ENCODE assay signal across 12 cellular contexts in genomic region chr15:61702224-61703120, GRCh38.
A peak's percentile ranks its signal among the peaks of the same experiment; 100 is the strongest.
DNase-seq lines count a peak whose midpoint lies in the region; FAIRE-seq and TF ChIP-seq lines count a peak whose summit lies in the region.
"Had no signal": no experiment of that assay in that cellular context is flagged by ENCODE, and none has a peak within 500 bp of the region (broad histone marks: within the 10 kb centered on the region; RNA-seq: fewer than 3 reads in every experiment).

No MANE protein-coding gene starts in this region.

- H3K27me3 Mint-ChIP-seq in mesothelial cell of epicardium (ENCODE audit: low read depth), result peaks cover 20% of the 10 kb centered on the region

- WGBS in H1 (ENCODE audit: extremely low coverage in 1 of 2, insufficient coverage in 1 of 2, insufficient read length in 1 of 2, insufficient replicate concordance in 2 of 2, low coverage in 1 of 2, low lambda C conversion rate in 2 of 2, missing lambda C conversion rate in 1 of 2), 2 experiments, result 71% methylated on average over 4 of the region's 4 CpGs; no CpG with 5 or more reads in 1 of the 2 experiments

- no peak overlapping the region for H3K56ac ChIP-seq in H1 (replicated peaks; ENCODE audit: insufficient read length, low read depth, low read length)

- no peaks in the 10 kb centered on the region; a peak in 1 of 7 replicates for H3K4me1 ChIP-seq in H1 (replicated peaks in 1 of 4; ENCODE audit: control insufficient read depth in 3 of 4, insufficient read depth in 4 of 4, low read length in 3 of 4)
- H3K4me1 ChIP-seq: tibial nerve had no signal

- H3K4me2 ChIP-seq in H1 (ENCODE audit: insufficient read depth in 1 of 2, low read depth in 2 of 2, low read length in 2 of 2), result no peak overlapping the region

- H3K9me3 ChIP-seq in H1 (ENCODE audit: insufficient read depth in 2 of 2, low read depth in 1 of 2, low read length in 1 of 2), result no peaks in the 10 kb centered on the region

- H3K27ac ChIP-seq in H1 (ENCODE audit: low read depth, low read length) (no peak overlapping the region), brain microvascular endothelial cell (no peak overlapping the region)
- H3K27ac ChIP-seq: tibial nerve had no signal

- H2BK12ac ChIP-seq in H1 (ENCODE audit: low read depth, low read length), result peak overlapping the region; percentile 55; the same call in 1 of the 2 replicates

- no peak overlapping the region for H3K27ac Mint-ChIP-seq in mesothelial cell of epicardium
- H3K27ac Mint-ChIP-seq: activated CD4-positive, alpha-beta T cell treated with anti-CD3 and anti-CD28 coated beads, Interleukin-2, amount 10 ng/mL, durations not matched to agents 24 days and 14 days had no signal

- H2BK15ac ChIP-seq in H1 (ENCODE audit: low read length), result peak overlapping the region; percentile 92

- H3K18ac ChIP-seq in H1 (ENCODE audit: extremely low read depth, low read length), result no peak overlapping the region

- H3K79me1 ChIP-seq in H1 (ENCODE audit: low read depth, low read length), result no peaks in the 10 kb centered on the region

- no peak overlapping the region for H4K8ac ChIP-seq in H1 (ENCODE audit: extremely low read depth, insufficient read depth, low read length)

- no peaks in the 10 kb centered on the region for H3K23me2 ChIP-seq in H1 (ENCODE audit: low read depth, low read length)

- no peak for TF ChIP-seq EP300 in H1 (IDR thresholded peaks at IDR 0.05; ENCODE audit: borderline replicate concordance in 1 of 2, low read depth in 2 of 2, low read length in 2 of 2)

- H3K4me3 ChIP-seq in H1 (ENCODE audit: extremely low read depth in 1 of 4, insufficient read depth in 2 of 4, low read depth in 3 of 4, low read length in 4 of 4) (no peak overlapping the region), brain microvascular endothelial cell (ENCODE audit: low read depth, low read length) (no peak overlapping the region)
- H3K4me3 ChIP-seq: tibial nerve had no signal

- TF ChIP-seq POLR2A in H1 (IDR thresholded peaks at IDR 0.05; ENCODE audit: control extremely low read depth in 1 of 2, low read depth in 2 of 2, low read length in 2 of 2), result no peak

- H3K4me1 Mint-ChIP-seq in mesothelial cell of epicardium, result no peaks in the 10 kb centered on the region
- H3K4me1 Mint-ChIP-seq: activated CD4-positive, alpha-beta T cell treated with anti-CD3 and anti-CD28 coated beads, Interleukin-2, amount 10 ng/mL, durations not matched to agents 24 days and 14 days; neural crest cell had no signal

- DNase-seq in DMS 273 (lab: John Stamatoyannopoulos, UW; ENCODE audit: unreplicated experiment), result peak; percentile 1
- DNase-seq in DMS 273 treated with DMSO at 0.1 percent for 48 hours (lab: John Stamatoyannopoulos, UW), result no peak
- DNase-seq in NCI-H2029 treated with DMSO at 0.1 percent for 48 hours (lab: John Stamatoyannopoulos, UW), result peak; percentile 21
- DNase-seq in H1 (ENCODE audit: low read depth in 1 of 2, low spot score in 2 of 2), result peak; percentile 25 to 48
- peak; percentile 10 for DNase-seq in retina
- DNase-seq in mesothelial cell of epicardium (ENCODE audit: low spot score in 2 of 2, unreplicated experiment in 2 of 2), result no peak
- no peak for DNase-seq in brain microvascular endothelial cell
- no peak for DNase-seq in NCI-H82 (lab: John Stamatoyannopoulos, UW)
- DNase-seq: activated CD4-positive, alpha-beta T cell treated with anti-CD3 and anti-CD28 coated beads, Interleukin-2, amount 10 ng/mL, durations not matched to agents 24 days and 14 days; activated T-cell treated with anti-CD3 and anti-CD28 coated beads, Interleukin-2, amount 50 U/mL, for 48 hours had no signal

- H3K27me3 ChIP-seq in H1 (replicated peaks in 1 of 4; ENCODE audit: control insufficient read depth in 3 of 4, extremely low read depth in 1 of 4, insufficient read depth in 3 of 4, low read length in 3 of 4) (no peaks in the 10 kb centered on the region), brain microvascular endothelial cell (replicated peaks) (no peaks in the 10 kb centered on the region)
- H3K27me3 ChIP-seq: tibial nerve had no signal

- H2AFZ ChIP-seq in H1 (ENCODE audit: low read length), result peak overlapping the region; percentile 66

- peak; percentile 78 to 81 for TF ChIP-seq RAD21 in H1 (IDR thresholded peaks at IDR 0.05 in 1 of 2, conservative IDR thresholded peaks at IDR 0.05 in 1 of 2; ENCODE audit: low read depth in 2 of 2, low read length in 2 of 2)

- no peaks in the 10 kb centered on the region for H3K36me3 ChIP-seq in H1 (ENCODE audit: control insufficient read depth in 2 of 4, insufficient read depth in 4 of 4, low read length in 3 of 4)
- no peaks in the 10 kb centered on the region for H3K36me3 ChIP-seq in brain microvascular endothelial cell (replicated peaks)
- H3K36me3 ChIP-seq: tibial nerve had no signal

- H3K4ac ChIP-seq in H1 (replicated peaks; ENCODE audit: insufficient read length, low read depth, low read length), result no peak overlapping the region

- H4K91ac ChIP-seq in H1 (replicated peaks; ENCODE audit: insufficient read length, low read length), result no peak overlapping the region

- CTCF ChIA-PET in H1 (lab: Charles Lee; ENCODE audit: partially characterized antibody), result interaction anchor here (1.0 to 3.7 kb wide), 6 partner anchors 12 to 132 kb away, joined by 3 to 36 read pairs (median 5); no protein-coding TSS in a partner anchor

- H4K5ac ChIP-seq in H1 (ENCODE audit: insufficient read length, low read depth, low read length), result no peak overlapping the region

- H2BK120ac ChIP-seq in H1 (replicated peaks; ENCODE audit: low read depth, low read length), result no peak overlapping the region

- no peaks in the 10 kb centered on the region for H4K20me1 ChIP-seq in H1 (replicated peaks in 1 of 2; ENCODE audit: control insufficient read depth in 1 of 2, insufficient read depth in 2 of 2, low read length in 2 of 2)

- no peak overlapping the region for H3K4me3 Mint-ChIP-seq in mesothelial cell of epicardium
- H3K4me3 Mint-ChIP-seq: activated CD4-positive, alpha-beta T cell treated with anti-CD3 and anti-CD28 coated beads, Interleukin-2, amount 10 ng/mL, durations not matched to agents 24 days and 14 days; neural crest cell had no signal

- H3K14ac ChIP-seq in H1 (ENCODE audit: insufficient read length), result no peak overlapping the region

- H3K9me3 Mint-ChIP-seq in mesothelial cell of epicardium, result peaks cover 3% of the 10 kb centered on the region
- H3K9me3 Mint-ChIP-seq: activated CD4-positive, alpha-beta T cell treated with anti-CD3 and anti-CD28 coated beads, Interleukin-2, amount 10 ng/mL, durations not matched to agents 24 days and 14 days; neural crest cell had no signal

- in situ Hi-C loops in brain microvascular endothelial cell (cut with HindIII; ENCODE audit: low pct_ligation_motif_present, low sequenced_read_pairs), result no loop called here

- H3K79me2 ChIP-seq in H1 (ENCODE audit: control insufficient read depth in 1 of 2, insufficient read depth in 2 of 2, low read length in 2 of 2), result no peaks in the 10 kb centered on the region

- TF ChIP-seq CTCF in H1 (IDR thresholded peaks at IDR 0.05; ENCODE audit: control extremely low read depth in 1 of 3, insufficient read depth in 1 of 3, low read depth in 1 of 3, low read length in 3 of 3) (peak; percentile 61 to 80 (median 75)), mesothelial cell of epicardium (IDR thresholded peaks at IDR 0.05; ENCODE audit: unreplicated experiment) (no peak), brain microvascular endothelial cell (IDR thresholded peaks at IDR 0.05; ENCODE audit: low read depth, low read length, missing control alignments) (no peak)

- no peak overlapping the region; the same call in 1 of the 2 replicates for H2AK5ac ChIP-seq in H1 (ENCODE audit: low read depth, low read length)

- FAIRE-seq in H1 (lab: Jason Lieb, UNC), result peak; percentile 70

- H2BK20ac ChIP-seq in H1 (ENCODE audit: low read length), result no peak overlapping the region

- H3K23ac ChIP-seq in H1 (ENCODE audit: insufficient read length), result no peak overlapping the region

- H2BK5ac ChIP-seq in H1 (ENCODE audit: low read depth, low read length), result no peak overlapping the region

- H3K36me3 Mint-ChIP-seq in mesothelial cell of epicardium, result no peaks in the 10 kb centered on the region

- POLR2A ChIA-PET in H1 (lab: Charles Lee; ENCODE audit: partially characterized antibody), result no interaction called here

- H3K9ac ChIP-seq in H1 (replicated peaks in 1 of 4; ENCODE audit: extremely low read depth in 1 of 4, low read depth in 3 of 4, low read length in 3 of 4), result no peak overlapping the region; a peak in 1 of 7 replicates

TF ChIP-seq in H1, 55 proteins besides CTCF, POLR2A, EP300 and RAD21 (continues in another document):
- TF ChIP-seq TCF12 (IDR thresholded peaks at IDR 0.05; ENCODE audit: low read depth, low read length) (no peak), NANOG (IDR thresholded peaks at IDR 0.05; ENCODE audit: insufficient read depth, low read depth, low read length, poor library complexity, severe bottlenecking) (no peak), EGR1 (IDR thresholded peaks at IDR 0.05; ENCODE audit: borderline replicate concordance, low read depth, low read length) (no peak), POU5F1 (IDR thresholded peaks at IDR 0.05; ENCODE audit: low read depth, low read length) (no peak), JUND (IDR thresholded peaks at IDR 0.05; ENCODE audit: low read length) (no peak), JUN (IDR thresholded peaks at IDR 0.05; ENCODE audit: low read depth, low read length) (no peak), MAX (IDR thresholded peaks at IDR 0.05) (no peak), CHD2 (IDR thresholded peaks at IDR 0.05; ENCODE audit: low read length) (no peak), BACH1 (IDR thresholded peaks at IDR 0.05; ENCODE audit: low read length) (no peak)
- TF ChIP-seq, protein P1, sequence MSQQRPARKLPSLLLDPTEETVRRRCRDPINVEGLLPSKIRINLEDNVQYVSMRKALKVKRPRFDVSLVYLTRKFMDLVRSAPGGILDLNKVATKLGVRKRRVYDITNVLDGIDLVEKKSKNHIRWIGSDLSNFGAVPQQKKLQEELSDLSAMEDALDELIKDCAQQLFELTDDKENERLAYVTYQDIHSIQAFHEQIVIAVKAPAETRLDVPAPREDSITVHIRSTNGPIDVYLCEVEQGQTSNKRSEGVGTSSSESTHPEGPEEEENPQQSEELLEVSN (IDR thresholded peaks at IDR 0.05), result no peak

Comparison
In these comparisons a context has a peak if more than half of its experiments do, and no peak if none do; other contexts are left out.
1. DNase-seq: peak in DMS 273 (single experiment), NCI-H2029 treated with DMSO at 0.1 percent for 48 hours (single experiment), H1 (2 of 2) and retina (single experiment); none in DMS 273 treated with DMSO at 0.1 percent for 48 hours (single experiment), mesothelial cell of epicardium (0 of 2), brain microvascular endothelial cell (single experiment) and NCI-H82 (single experiment).
2. CTCF ChIP-seq: peak in H1 (3 of 3); none in mesothelial cell of epicardium (single experiment) and brain microvascular endothelial cell (single experiment).